ENCODE assay signal across 1 cellular context in the genomic region with DNA sequence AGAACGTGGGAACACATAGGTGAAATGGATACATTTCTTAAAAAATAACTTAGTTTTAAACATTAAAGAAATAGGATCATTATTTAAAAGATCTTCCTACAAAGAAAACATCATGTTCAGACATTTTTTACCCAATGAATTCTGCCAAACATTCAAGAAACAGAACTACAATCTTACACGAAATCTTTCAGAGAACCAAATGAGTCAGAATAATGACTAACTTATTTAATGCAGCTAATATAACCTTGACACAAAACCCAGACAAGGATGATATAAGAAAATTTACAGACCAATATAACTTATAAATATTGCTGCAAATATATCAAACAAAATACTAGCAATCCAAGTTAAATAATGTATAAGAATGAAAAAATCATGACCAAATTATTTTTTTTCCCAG.
TF ChIP-seq lines count a peak whose summit lies in the region.

No MANE protein-coding gene starts in this region.

TF ChIP-seq in SK-N-SH, 30 proteins besides CTCF, POLR2A, EP300 and RAD21:
- TF ChIP-seq FOSL2 (IDR thresholded peaks at IDR 0.05; ENCODE audit: borderline replicate concordance, low read depth) = peak; percentile 88
- peak; percentile 12; the same call in 1 of the 2 replicates for TF ChIP-seq MAX (IDR thresholded peaks at IDR 0.05; ENCODE audit: low read depth)
- TF ChIP-seq JUND (IDR thresholded peaks at IDR 0.05) = peak; percentile 81
- TF ChIP-seq NFIC (IDR thresholded peaks at IDR 0.05; ENCODE audit: borderline replicate concordance) = peak; percentile 40; the same call in 1 of the 2 replicates
- no peak for TF ChIP-seq USF1 (IDR thresholded peaks at IDR 0.05; ENCODE audit: borderline replicate concordance, low read depth)
- TF ChIP-seq RXRA (IDR thresholded peaks at IDR 0.05; ENCODE audit: borderline replicate concordance, low read depth) = peak; percentile 31; the same call in 1 of the 2 replicates
- TF ChIP-seq TCF12 (IDR thresholded peaks at IDR 0.05) = peak; percentile 71
- TF ChIP-seq, protein P1, sequence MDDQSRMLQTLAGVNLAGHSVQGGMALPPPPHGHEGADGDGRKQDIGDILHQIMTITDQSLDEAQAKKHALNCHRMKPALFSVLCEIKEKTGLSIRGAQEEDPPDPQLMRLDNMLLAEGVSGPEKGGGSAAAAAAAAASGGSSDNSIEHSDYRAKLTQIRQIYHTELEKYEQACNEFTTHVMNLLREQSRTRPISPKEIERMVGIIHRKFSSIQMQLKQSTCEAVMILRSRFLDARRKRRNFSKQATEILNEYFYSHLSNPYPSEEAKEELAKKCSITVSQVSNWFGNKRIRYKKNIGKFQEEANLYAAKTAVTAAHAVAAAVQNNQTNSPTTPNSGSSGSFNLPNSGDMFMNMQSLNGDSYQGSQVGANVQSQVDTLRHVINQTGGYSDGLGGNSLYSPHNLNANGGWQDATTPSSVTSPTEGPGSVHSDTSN (IDR thresholded peaks at IDR 0.05) = peak; percentile 62; the same call in 1 of the 2 replicates
- TF ChIP-seq, protein P2, sequence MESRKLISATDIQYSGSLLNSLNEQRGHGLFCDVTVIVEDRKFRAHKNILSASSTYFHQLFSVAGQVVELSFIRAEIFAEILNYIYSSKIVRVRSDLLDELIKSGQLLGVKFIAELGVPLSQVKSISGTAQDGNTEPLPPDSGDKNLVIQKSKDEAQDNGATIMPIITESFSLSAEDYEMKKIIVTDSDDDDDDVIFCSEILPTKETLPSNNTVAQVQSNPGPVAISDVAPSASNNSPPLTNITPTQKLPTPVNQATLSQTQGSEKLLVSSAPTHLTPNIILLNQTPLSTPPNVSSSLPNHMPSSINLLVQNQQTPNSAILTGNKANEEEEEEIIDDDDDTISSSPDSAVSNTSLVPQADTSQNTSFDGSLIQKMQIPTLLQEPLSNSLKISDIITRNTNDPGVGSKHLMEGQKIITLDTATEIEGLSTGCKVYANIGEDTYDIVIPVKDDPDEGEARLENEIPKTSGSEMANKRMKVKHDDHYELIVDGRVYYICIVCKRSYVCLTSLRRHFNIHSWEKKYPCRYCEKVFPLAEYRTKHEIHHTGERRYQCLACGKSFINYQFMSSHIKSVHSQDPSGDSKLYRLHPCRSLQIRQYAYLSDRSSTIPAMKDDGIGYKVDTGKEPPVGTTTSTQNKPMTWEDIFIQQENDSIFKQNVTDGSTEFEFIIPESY (IDR thresholded peaks at IDR 0.05; ENCODE audit: borderline replicate concordance, low read depth) = no peak
- no peak for TF ChIP-seq GATA2 (CRISPR knock-in tag; IDR thresholded peaks at IDR 0.05)
- TF ChIP-seq ELF1 (IDR thresholded peaks at IDR 0.05) = no peak
- TF ChIP-seq YY1 (IDR thresholded peaks at IDR 0.05; ENCODE audit: low read depth) = peak; percentile 39; the same call in 1 of the 2 replicates
